ENCODE assay signal across 1 cellular context in genomic region chr1:153957744-153958110, GRCh38.
TF ChIP-seq lines count a peak whose summit lies in the region.

No MANE protein-coding gene starts in this region.

TF ChIP-seq in HEK293, 187 proteins besides CTCF, POLR2A, EP300 and RAD21 (continued from another document):
- TF ChIP-seq ZNF645 (tag by site-specific recombination; IDR thresholded peaks at IDR 0.05) (no peak), BCL6B (tag by site-specific recombination; IDR thresholded peaks at IDR 0.05) (no peak), KLF16 (tag by site-specific recombination; IDR thresholded peaks at IDR 0.05) (no peak), ZNF398 (tag by site-specific recombination; IDR thresholded peaks at IDR 0.05) (no peak), ZNF555 (tag by site-specific recombination; conservative IDR thresholded peaks at IDR 0.05) (no peak), ZNF214 (tag by site-specific recombination; IDR thresholded peaks at IDR 0.05; ENCODE audit: borderline replicate concordance) (no peak)
